8 cellular contexts compared by ENCODE assay signal in the genomic region with DNA sequence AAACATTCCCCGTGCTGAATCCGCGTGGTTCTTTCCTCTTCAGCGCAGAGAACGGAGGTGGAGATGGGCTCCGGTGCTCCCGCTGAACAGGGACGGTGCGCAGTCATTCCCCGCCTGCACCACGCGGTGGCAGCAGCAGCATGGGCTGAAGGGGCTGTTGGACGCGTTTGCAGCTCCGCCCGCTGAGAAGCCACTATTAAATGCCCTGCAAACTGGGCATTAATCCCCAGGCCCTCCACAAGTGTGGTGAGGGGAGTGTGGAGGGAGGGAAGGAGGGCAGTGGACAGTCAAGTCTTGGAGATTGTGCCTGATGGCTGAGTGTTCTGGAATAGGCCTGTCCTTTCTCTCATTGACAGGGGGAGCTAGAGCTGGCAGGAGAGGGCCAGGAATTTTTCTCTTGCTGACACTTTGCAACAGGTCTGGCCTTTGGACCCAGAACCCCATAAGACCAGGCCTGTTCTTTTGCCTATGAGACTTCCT.
DNase-seq lines count a peak whose midpoint lies in the region; ATAC-seq and TF ChIP-seq lines count a peak whose summit lies in the region.

No MANE protein-coding gene starts in this region.

- CTCF ChIA-PET in HEK293 (lab: Yijun Ruan, JAX) = interaction anchor here (0.5 to 8.4 kb wide), 49 partner anchors 8 to 1895 kb away, joined by 3 to 117 read pairs (median 4); no protein-coding TSS in a partner anchor
- CTCF ChIA-PET in T-cell (lab: Charles Lee) = interaction anchor here in 1 of 2 donors (1.4 kb wide), 1 partner anchor 933 kb away, joined by 5 read pairs; no protein-coding TSS in a partner anchor

- H3K79me2 ChIP-seq in MM.1S (ENCODE audit: low read length) = no peaks in the 10 kb centered on the region

- H2AFZ ChIP-seq in MM.1S (ENCODE audit: low read length) = peak overlapping the region; percentile 35

- H3K9ac ChIP-seq in MM.1S (ENCODE audit: low read length) (peak overlapping the region; percentile 26; the same call in 1 of the 2 replicates), rectal smooth muscle tissue (ENCODE audit: low read length) (no peak overlapping the region)

- no peak overlapping the region for H3K27ac ChIP-seq in HEK293 (ENCODE audit: extremely low read depth, low read depth, low read length)
- H3K27ac ChIP-seq in MM.1S (ENCODE audit: low read length) = peak overlapping the region; percentile 81; the same call in 1 of the 2 replicates
- H3K27ac ChIP-seq in right cardiac atrium (ENCODE audit: low read length) = no peak overlapping the region
- H3K27ac ChIP-seq in rectal smooth muscle tissue (ENCODE audit: low read depth, low read length) = peak overlapping the region; percentile 22

- H3K9me3 Mint-ChIP-seq in T-cell = no peaks in the 10 kb centered on the region

- H3K9me3 ChIP-seq in HEK293 (ENCODE audit: control insufficient read depth, insufficient read depth, low read depth, low read length) (no peaks in the 10 kb centered on the region), MM.1S (replicated peaks; ENCODE audit: insufficient read depth, low read length) (no peaks in the 10 kb centered on the region), right cardiac atrium (ENCODE audit: control insufficient read depth, low read length) (no peaks in the 10 kb centered on the region)

- H4K20me1 ChIP-seq in MM.1S (ENCODE audit: insufficient read depth, low read length) = no peaks in the 10 kb centered on the region

- H3F3A ChIP-seq in MM.1S (ENCODE audit: insufficient read depth, low read length) = peaks cover 20% of the 10 kb centered on the region

- no peak overlapping the region for H3K27ac Mint-ChIP-seq in T-cell

- peak overlapping the region; percentile 79; the same call in 1 of the 2 replicates for H3K4me2 ChIP-seq in MM.1S (ENCODE audit: low read depth, low read length)

- H3K27me3 Mint-ChIP-seq in T-cell = peaks cover 21 to 25% of the 10 kb centered on the region in 2 donors

- no peaks in the 10 kb centered on the region for H3K36me3 Mint-ChIP-seq in T-cell

- peak overlapping the region in 1 of 3 donors; percentile 33 for H3K4me3 Mint-ChIP-seq in T-cell

- H3K4me1 ChIP-seq in HEK293 (ENCODE audit: control insufficient read depth, insufficient read depth, low read length) = no peaks in the 10 kb centered on the region
- H3K4me1 ChIP-seq in MM.1S (ENCODE audit: low read length) = peaks cover 45% of the 10 kb centered on the region
- H3K4me1 ChIP-seq in right cardiac atrium (ENCODE audit: control insufficient read depth, insufficient read depth, low read length) = no peaks in the 10 kb centered on the region
- peaks cover 10% of the 10 kb centered on the region for H3K4me1 ChIP-seq in rectal smooth muscle tissue (ENCODE audit: control insufficient read depth, insufficient read depth, low read length)

- DNase-seq in GM12865 (ENCODE audit: low read depth) (peak; percentile 76), MM.1S (peak; percentile 76), T-cell (peak; percentile 12 to 65 (median 46)), amniotic epithelial cell (ENCODE audit: low read depth) (peak; percentile 64), right cardiac atrium (peak; percentile 75 to 92 (median 92))

- H3K4me3 ChIP-seq in GM12865 (ENCODE audit: low read depth, low read length) (no peak overlapping the region), HEK293 (ENCODE audit: low read depth, low read length) (no peak overlapping the region), MM.1S (ENCODE audit: low read length) (no peak overlapping the region), right cardiac atrium (ENCODE audit: low read length) (no peak overlapping the region), rectal smooth muscle tissue (ENCODE audit: low read length) (peak overlapping the region; percentile 47)

- TF ChIP-seq CTCF in GM12865 (IDR thresholded peaks at IDR 0.05; ENCODE audit: insufficient read depth, low read depth, low read length, missing control alignments) (peak; percentile 96), HEK293 (tag by site-specific recombination; IDR thresholded peaks at IDR 0.05) (peak; percentile 94), MM.1S (IDR thresholded peaks at IDR 0.05; ENCODE audit: low read length) (peak; percentile 98)

- H3K4me1 Mint-ChIP-seq in T-cell = peaks cover 7 to 10% (median 10%) of the 10 kb centered on the region in 3 donors

- under 1% methylated on average over 16 of the region's 16 CpGs for WGBS in right cardiac atrium

- H3K36me3 ChIP-seq in HEK293 (ENCODE audit: control insufficient read depth in 2 of 2, insufficient read depth in 1 of 2, low read length in 2 of 2) (no peaks in the 10 kb centered on the region), MM.1S (replicated peaks; ENCODE audit: insufficient read depth, low read length) (no peaks in the 10 kb centered on the region), rectal smooth muscle tissue (ENCODE audit: control insufficient read depth, insufficient read depth, low read length) (no peaks in the 10 kb centered on the region)

- intact Hi-C loops in right cardiac atrium (cut with DNase I) = loop anchor here in 3 of 4 donors (5.0 to 10.0 kb wide), 2 partner anchors 889 to 902 kb away; no protein-coding TSS in a partner anchor

- H3K27me3 ChIP-seq in MM.1S (replicated peaks; ENCODE audit: insufficient read depth, low read length) (no peaks in the 10 kb centered on the region), right cardiac atrium (ENCODE audit: control insufficient read depth, insufficient read depth) (no peaks in the 10 kb centered on the region), rectal smooth muscle tissue (ENCODE audit: control insufficient read depth, insufficient read depth, low read length) (no peaks in the 10 kb centered on the region)

- POLR2A ChIA-PET in HEK293 (lab: Yijun Ruan, JAX) = no interaction called here
- POLR2A ChIA-PET in T-cell (lab: Charles Lee) = no interaction called here

- ATAC-seq in T-cell (replicated peaks in 1 of 4) (peak; percentile 63 to 81 (median 70)), right cardiac atrium (peak; percentile 83 to 92), GM18520 (IDR thresholded peaks at IDR 0.05; ENCODE audit: unreplicated experiment) (no peak)

- no peaks in the 10 kb centered on the region for H3K9me2 ChIP-seq in MM.1S (replicated peaks; ENCODE audit: insufficient read depth, low read length)

TF ChIP-seq in HEK293, 187 proteins besides CTCF, POLR2A, EP300 and RAD21 (continues in another document):
- TF ChIP-seq SCRT2 (tag by site-specific recombination; IDR thresholded peaks at IDR 0.05) = peak; percentile 89
- TF ChIP-seq ZSCAN30 (tag by site-specific recombination; IDR thresholded peaks at IDR 0.05) = peak; percentile 49; the same call in 1 of the 2 replicates
- no peak for TF ChIP-seq ZNF239 (tag by site-specific recombination; IDR thresholded peaks at IDR 0.05)
- TF ChIP-seq ZNF501 (tag by site-specific recombination; IDR thresholded peaks at IDR 0.05) = peak; percentile 37; the same call in 1 of the 2 replicates
- TF ChIP-seq, protein P1, sequence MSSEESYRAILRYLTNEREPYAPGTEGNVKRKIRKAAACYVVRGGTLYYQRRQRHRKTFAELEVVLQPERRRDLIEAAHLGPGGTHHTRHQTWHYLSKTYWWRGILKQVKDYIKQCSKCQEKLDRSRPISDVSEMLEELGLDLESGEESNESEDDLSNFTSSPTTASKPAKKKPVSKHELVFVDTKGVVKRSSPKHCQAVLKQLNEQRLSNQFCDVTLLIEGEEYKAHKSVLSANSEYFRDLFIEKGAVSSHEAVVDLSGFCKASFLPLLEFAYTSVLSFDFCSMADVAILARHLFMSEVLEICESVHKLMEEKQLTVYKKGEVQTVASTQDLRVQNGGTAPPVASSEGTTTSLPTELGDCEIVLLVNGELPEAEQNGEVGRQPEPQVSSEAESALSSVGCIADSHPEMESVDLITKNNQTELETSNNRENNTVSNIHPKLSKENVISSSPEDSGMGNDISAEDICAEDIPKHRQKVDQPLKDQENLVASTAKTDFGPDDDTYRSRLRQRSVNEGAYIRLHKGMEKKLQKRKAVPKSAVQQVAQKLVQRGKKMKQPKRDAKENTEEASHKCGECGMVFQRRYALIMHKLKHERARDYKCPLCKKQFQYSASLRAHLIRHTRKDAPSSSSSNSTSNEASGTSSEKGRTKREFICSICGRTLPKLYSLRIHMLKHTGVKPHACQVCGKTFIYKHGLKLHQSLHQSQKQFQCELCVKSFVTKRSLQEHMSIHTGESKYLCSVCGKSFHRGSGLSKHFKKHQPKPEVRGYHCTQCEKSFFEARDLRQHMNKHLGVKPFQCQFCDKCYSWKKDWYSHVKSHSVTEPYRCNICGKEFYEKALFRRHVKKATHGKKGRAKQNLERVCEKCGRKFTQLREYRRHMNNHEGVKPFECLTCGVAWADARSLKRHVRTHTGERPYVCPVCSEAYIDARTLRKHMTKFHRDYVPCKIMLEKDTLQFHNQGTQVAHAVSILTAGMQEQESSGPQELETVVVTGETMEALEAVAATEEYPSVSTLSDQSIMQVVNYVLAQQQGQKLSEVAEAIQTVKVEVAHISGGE (tag by site-specific recombination; conservative IDR thresholded peaks at IDR 0.05; ENCODE audit: low read depth) = no peak
- no peak for TF ChIP-seq IKZF3 (tag by site-specific recombination; IDR thresholded peaks at IDR 0.05)
- no peak for TF ChIP-seq ZNF621 (tag by site-specific recombination; IDR thresholded peaks at IDR 0.05)
- no peak for TF ChIP-seq ZEB2 (tag by site-specific recombination; IDR thresholded peaks at IDR 0.05)
- TF ChIP-seq ZNF350 (tag by site-specific recombination; IDR thresholded peaks at IDR 0.05) = no peak
- TF ChIP-seq, protein P2, sequence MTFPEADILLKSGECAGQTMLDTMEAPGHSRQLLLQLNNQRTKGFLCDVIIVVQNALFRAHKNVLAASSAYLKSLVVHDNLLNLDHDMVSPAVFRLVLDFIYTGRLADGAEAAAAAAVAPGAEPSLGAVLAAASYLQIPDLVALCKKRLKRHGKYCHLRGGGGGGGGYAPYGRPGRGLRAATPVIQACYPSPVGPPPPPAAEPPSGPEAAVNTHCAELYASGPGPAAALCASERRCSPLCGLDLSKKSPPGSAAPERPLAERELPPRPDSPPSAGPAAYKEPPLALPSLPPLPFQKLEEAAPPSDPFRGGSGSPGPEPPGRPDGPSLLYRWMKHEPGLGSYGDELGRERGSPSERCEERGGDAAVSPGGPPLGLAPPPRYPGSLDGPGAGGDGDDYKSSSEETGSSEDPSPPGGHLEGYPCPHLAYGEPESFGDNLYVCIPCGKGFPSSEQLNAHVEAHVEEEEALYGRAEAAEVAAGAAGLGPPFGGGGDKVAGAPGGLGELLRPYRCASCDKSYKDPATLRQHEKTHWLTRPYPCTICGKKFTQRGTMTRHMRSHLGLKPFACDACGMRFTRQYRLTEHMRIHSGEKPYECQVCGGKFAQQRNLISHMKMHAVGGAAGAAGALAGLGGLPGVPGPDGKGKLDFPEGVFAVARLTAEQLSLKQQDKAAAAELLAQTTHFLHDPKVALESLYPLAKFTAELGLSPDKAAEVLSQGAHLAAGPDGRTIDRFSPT (tag by site-specific recombination; IDR thresholded peaks at IDR 0.05) = peak; percentile 32; the same call in 1 of the 2 replicates

Comparison
In these comparisons a context has a peak if more than half of its experiments do, and no peak if none do; other contexts are left out.
1. H3K27ac ChIP-seq: peak in MM.1S (single experiment) and rectal smooth muscle tissue (single experiment); none in HEK293 (single experiment) and right cardiac atrium (single experiment).
2. Peak in every context shown above with its lines, with median percentiles within 50 percentile points of each other: DNase-seq and CTCF ChIP-seq.